In genomic region chr7:90298145-90299038, GRCh38 we compare ENCODE assay signal across 8 cellular contexts. TPM values are rescaled to one million over a fixed set of nuclear protein-coding genes. Genes with fewer than 3 reads are reported as not detected.
A peak's percentile ranks its signal among the peaks of the same experiment; 100 is the strongest.
DNase-seq lines count a peak whose midpoint lies in the region; ATAC-seq and TF ChIP-seq lines count a peak whose summit lies in the region.

No MANE protein-coding gene starts in this region.

- no peaks in the 10 kb centered on the region for H3K9me3 ChIP-seq in suprapubic skin

- H3K4me3 Mint-ChIP-seq in activated CD8-positive, alpha-beta T cell treated with anti-CD3 and anti-CD28 coated beads for 36 hours: no peak overlapping the region
- H3K4me3 Mint-ChIP-seq in activated CD8-positive, alpha-beta T cell treated with anti-CD3 and anti-CD28 coated beads, Interleukin-2, amount 10 ng/mL, durations not matched to agents 7 days and 5 days: no peak overlapping the region

- no peak for TF ChIP-seq CTCF in activated CD8-positive, alpha-beta T cell treated with anti-CD3 and anti-CD28 coated beads for 36 hours (IDR thresholded peaks at IDR 0.05)
- TF ChIP-seq CTCF in VCaP (conservative IDR thresholded peaks at IDR 0.05): peak; percentile 86
- peak; percentile 6 to 33 for TF ChIP-seq CTCF in suprapubic skin (IDR thresholded peaks at IDR 0.05)

- no peaks in the 10 kb centered on the region for H3K36me3 Mint-ChIP-seq in activated CD8-positive, alpha-beta T cell treated with anti-CD3 and anti-CD28 coated beads for 36 hours (ENCODE audit: low read depth)
- no peaks in the 10 kb centered on the region for H3K36me3 Mint-ChIP-seq in activated CD8-positive, alpha-beta T cell treated with anti-CD3 and anti-CD28 coated beads, Interleukin-2, amount 10 ng/mL, durations not matched to agents 7 days and 5 days (ENCODE audit: low read depth)

- POLR2A ChIA-PET in activated CD8-positive, alpha-beta T cell treated with anti-CD3 and anti-CD28 coated beads for 36 hours (lab: Charles Lee): no interaction called here
- POLR2A ChIA-PET in activated CD8-positive, alpha-beta T cell treated with anti-CD3 and anti-CD28 coated beads, Interleukin-2, amount 10 ng/mL, durations not matched to agents 7 days and 5 days (lab: Charles Lee): no interaction called here
- POLR2A ChIA-PET in HEK293T (lab: Yijun Ruan, JAX): no interaction called here

- intact Hi-C loops in activated CD8-positive, alpha-beta T cell treated with anti-CD3 and anti-CD28 coated beads for 36 hours (cut with micrococcal nuclease): no loop called here

- DNase-seq in activated CD8-positive, alpha-beta T cell treated with anti-CD3 and anti-CD28 coated beads for 36 hours: no peak
- DNase-seq in activated CD8-positive, alpha-beta T cell treated with anti-CD3 and anti-CD28 coated beads, Interleukin-2, amount 10 ng/mL, durations not matched to agents 7 days and 5 days: no peak
- DNase-seq in HEK293T (ENCODE audit: extremely low spot score) (peak; percentile 48), NCI-H1092 (lab: John Stamatoyannopoulos, UW) (peak; percentile 17), hepatic stellate cell (ENCODE audit: low spot score) (peak; percentile 28), suprapubic skin (ENCODE audit: low spot score in 2 of 2) (no peak)
- DNase-seq in activated CD8-positive, alpha-beta memory T cell treated with anti-CD3 and anti-CD28 coated beads, Interleukin-2, amount 50 U/mL, for 4 hours: no peak

- H3K27me3 ChIP-seq in suprapubic skin: no peaks in the 10 kb centered on the region

- CTCF ChIA-PET in activated CD8-positive, alpha-beta T cell treated with anti-CD3 and anti-CD28 coated beads for 36 hours (lab: Charles Lee): interaction anchor here (1.0 to 1.2 kb wide), 2 partner anchors 10 to 14 kb away, joined by 4 to 6 read pairs; no protein-coding TSS in a partner anchor
- CTCF ChIA-PET in activated CD8-positive, alpha-beta T cell treated with anti-CD3 and anti-CD28 coated beads, Interleukin-2, amount 10 ng/mL, durations not matched to agents 7 days and 5 days (lab: Charles Lee): interaction anchor here (0.8 to 1.6 kb wide), 6 partner anchors 8 to 146 kb away, joined by 3 to 4 read pairs (median 3); partner anchors contain the start of gene STEAP1
- CTCF ChIA-PET in HEK293T (lab: Yijun Ruan, JAX): interaction anchor here (0.7 kb wide), 1 partner anchor 13 kb away, joined by 3 read pairs; no protein-coding TSS in a partner anchor

- peaks cover 11% of the 10 kb centered on the region for H3K27me3 Mint-ChIP-seq in activated CD8-positive, alpha-beta T cell treated with anti-CD3 and anti-CD28 coated beads for 36 hours
- peaks cover 9% of the 10 kb centered on the region for H3K27me3 Mint-ChIP-seq in activated CD8-positive, alpha-beta T cell treated with anti-CD3 and anti-CD28 coated beads, Interleukin-2, amount 10 ng/mL, durations not matched to agents 7 days and 5 days (ENCODE audit: low read depth)

- H3K4me1 ChIP-seq in suprapubic skin: no peaks in the 10 kb centered on the region

- no peak for TF ChIP-seq POLR2A in suprapubic skin (IDR thresholded peaks at IDR 0.05)

- 62% methylated on average over 5 of the region's 5 CpGs for WGBS in suprapubic skin

- no peaks in the 10 kb centered on the region for H3K36me3 ChIP-seq in suprapubic skin

- peaks cover 2% of the 10 kb centered on the region for H3K9me3 Mint-ChIP-seq in activated CD8-positive, alpha-beta T cell treated with anti-CD3 and anti-CD28 coated beads for 36 hours
- H3K9me3 Mint-ChIP-seq in activated CD8-positive, alpha-beta T cell treated with anti-CD3 and anti-CD28 coated beads, Interleukin-2, amount 10 ng/mL, durations not matched to agents 7 days and 5 days (ENCODE audit: insufficient read depth): no peaks in the 10 kb centered on the region

- H3K27ac ChIP-seq in VCaP (no peak overlapping the region), suprapubic skin (no peak overlapping the region)

- no peaks in the 10 kb centered on the region for H3K4me1 Mint-ChIP-seq in activated CD8-positive, alpha-beta T cell treated with anti-CD3 and anti-CD28 coated beads for 36 hours (ENCODE audit: low read depth)
- no peaks in the 10 kb centered on the region for H3K4me1 Mint-ChIP-seq in activated CD8-positive, alpha-beta T cell treated with anti-CD3 and anti-CD28 coated beads, Interleukin-2, amount 10 ng/mL, durations not matched to agents 7 days and 5 days (ENCODE audit: low read depth)

- H3K27ac Mint-ChIP-seq in activated CD8-positive, alpha-beta T cell treated with anti-CD3 and anti-CD28 coated beads for 36 hours: no peak overlapping the region
- H3K27ac Mint-ChIP-seq in activated CD8-positive, alpha-beta T cell treated with anti-CD3 and anti-CD28 coated beads, Interleukin-2, amount 10 ng/mL, durations not matched to agents 7 days and 5 days: no peak overlapping the region

- H3K4me3 ChIP-seq in suprapubic skin: no peak overlapping the region

- TF ChIP-seq EP300 in suprapubic skin (IDR thresholded peaks at IDR 0.05): no peak

- ATAC-seq in activated CD8-positive, alpha-beta T cell treated with anti-CD3 and anti-CD28 coated beads for 36 hours: peak; percentile 74
- ATAC-seq in activated CD8-positive, alpha-beta T cell treated with anti-CD3 and anti-CD28 coated beads, Interleukin-2, amount 10 ng/mL, durations not matched to agents 7 days and 5 days: no peak

TF ChIP-seq in HEK293T, 16 proteins besides CTCF, POLR2A, EP300 and RAD21:
- TF ChIP-seq SUZ12 (IDR thresholded peaks at IDR 0.05) (no peak), LEF1 (IDR thresholded peaks at IDR 0.05; ENCODE audit: borderline replicate concordance) (no peak), ZNF384 (IDR thresholded peaks at IDR 0.05) (no peak), L3MBTL2 (conservative IDR thresholded peaks at IDR 0.05) (no peak), TARDBP (IDR thresholded peaks at IDR 0.05) (no peak), SP1 (IDR thresholded peaks at IDR 0.05) (no peak), FOXK2 (IDR thresholded peaks at IDR 0.05) (no peak), BHLHE40 (IDR thresholded peaks at IDR 0.05; ENCODE audit: borderline replicate concordance) (no peak), ARNT (IDR thresholded peaks at IDR 0.05) (no peak), FOXA1 (IDR thresholded peaks at IDR 0.05) (no peak), HDGF (IDR thresholded peaks at IDR 0.05; ENCODE audit: borderline replicate concordance) (no peak)

RNA-seq across cellular contexts. Expression of gene FAM237B, which starts 22.7 kb away (rescaled TPM):
- not detected for total RNA-seq in activated CD8-positive, alpha-beta T cell treated with anti-CD3 and anti-CD28 coated beads for 36 hours
- not detected for total RNA-seq in activated CD8-positive, alpha-beta T cell treated with anti-CD3 and anti-CD28 coated beads, Interleukin-2, amount 10 ng/mL, durations not matched to agents 7 days and 5 days
- total RNA-seq in suprapubic skin: not detected

RNA-seq across cellular contexts. Expression of gene GTPBP10, which starts 48.1 kb away (rescaled TPM):
- total RNA-seq in activated CD8-positive, alpha-beta T cell treated with anti-CD3 and anti-CD28 coated beads for 36 hours: 10 to 100 TPM; 47.9 to 48.1 TPM
- 10 to 100 TPM; 22.5 to 23.1 TPM for total RNA-seq in activated CD8-positive, alpha-beta T cell treated with anti-CD3 and anti-CD28 coated beads, Interleukin-2, amount 10 ng/mL, durations not matched to agents 7 days and 5 days
- 10 to 100 TPM; 10.5 to 35.6 (median 13.7) TPM for total RNA-seq in suprapubic skin

RNA-seq across cellular contexts. Expression of gene CFAP69, which starts 53.4 kb away (rescaled TPM):
- under 1 TPM; 0.07 to 0.69 TPM for total RNA-seq in activated CD8-positive, alpha-beta T cell treated with anti-CD3 and anti-CD28 coated beads for 36 hours
- total RNA-seq in activated CD8-positive, alpha-beta T cell treated with anti-CD3 and anti-CD28 coated beads, Interleukin-2, amount 10 ng/mL, durations not matched to agents 7 days and 5 days: under 1 TPM in 1 of 2 experiments, not detected in 1; 0.65 TPM
- 1 to 10 TPM; 1.3 to 9.8 (median 4.7) TPM for total RNA-seq in suprapubic skin

Comparison
In these comparisons a context has a peak if more than half of its experiments do, and no peak if none do; other contexts are left out.
1. DNase-seq: peak in HEK293T (single experiment), NCI-H1092 (single experiment) and hepatic stellate cell (single experiment); none in activated CD8-positive, alpha-beta T cell treated with anti-CD3 and anti-CD28 coated beads for 36 hours (single experiment), activated CD8-positive, alpha-beta T cell treated with anti-CD3 and anti-CD28 coated beads, Interleukin-2, amount 10 ng/mL, durations not matched to agents 7 days and 5 days (single experiment), suprapubic skin (0 of 2) and activated CD8-positive, alpha-beta memory T cell treated with anti-CD3 and anti-CD28 coated beads, Interleukin-2, amount 50 U/mL, for 4 hours (single experiment).